Comparison of ENCODE assay signal across 8 cellular contexts in the genomic region with DNA sequence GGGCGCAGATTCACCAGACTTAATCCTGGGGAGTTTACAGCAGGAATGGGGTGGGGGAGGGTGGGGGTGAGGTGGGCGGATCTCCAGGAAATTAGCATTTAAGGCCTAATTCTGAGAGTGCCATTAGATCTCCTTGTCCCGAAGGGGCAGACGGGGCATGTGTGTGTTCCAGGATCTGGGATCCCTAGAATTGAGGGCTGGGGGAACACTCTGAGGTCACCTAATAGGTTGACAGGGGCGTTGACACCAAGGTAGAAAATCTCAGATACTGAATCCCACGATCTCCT. TPM values are rescaled to one million over a fixed set of nuclear protein-coding genes. Genes with fewer than 3 reads are reported as not detected.
DNase-seq lines count a peak whose midpoint lies in the region; ATAC-seq and TF ChIP-seq lines count a peak whose summit lies in the region.

No MANE protein-coding gene starts in this region.

- no peak for ATAC-seq in naive thymus-derived CD4-positive, alpha-beta T cell

- H3K4me1 Mint-ChIP-seq in naive thymus-derived CD4-positive, alpha-beta T cell = peaks cover 5 to 19% (median 16%) of the 10 kb centered on the region in 7 donors

- CTCF ChIA-PET in A673 (lab: Charles Lee) = interaction anchor here (1.0 to 1.6 kb wide), 3 partner anchors 9 to 16 kb away, joined by 3 to 8 read pairs (median 3); partner anchors contain the start of genes EPHB4 and SLC12A9
- CTCF ChIA-PET in naive thymus-derived CD4-positive, alpha-beta T cell (lab: Charles Lee) = interaction anchor here (1.4 kb wide), 1 partner anchor 15 kb away, joined by 8 read pairs; the partner anchor contains the start of gene SLC12A9

- H3K4me3 ChIP-seq in A673 (ENCODE audit: low read depth, low read length, poor library complexity, severe bottlenecking) = peak overlapping the region; percentile 44
- H3K4me3 ChIP-seq in HUES6 (ENCODE audit: low read depth, low read length) = peak overlapping the region; percentile 63
- H3K4me3 ChIP-seq in colonic mucosa = peak overlapping the region; percentile 37
- peak overlapping the region; percentile 57 for H3K4me3 ChIP-seq in naive thymus-derived CD4-positive, alpha-beta T cell (ENCODE audit: low read length)

- intact Hi-C loops in A673 (cut with micrococcal nuclease; ENCODE audit: unreplicated experiment) = no loop called here
- intact Hi-C loops in colonic mucosa (cut with DNase I) = no loop called here
- intact Hi-C loops in naive thymus-derived CD4-positive, alpha-beta T cell (cut with micrococcal nuclease) = loop anchor here (1.0 to 5.0 kb wide), 7 partner anchors 16 to 1332 kb away; partner anchors contain the start of genes FAM200A (in 1 of the 2), POP7 (in 1 of the 2), SLC12A9 (in 1 of the 2) and SRRT (in 1 of the 2)

- H3K9me3 ChIP-seq in A673 (ENCODE audit: low read depth, low read length, poor library complexity, severe bottlenecking) (no peaks in the 10 kb centered on the region), HUES6 (ENCODE audit: control insufficient read depth, insufficient read depth, low read depth, low read length) (no peaks in the 10 kb centered on the region), colonic mucosa (no peaks in the 10 kb centered on the region)
- H3K9me3 ChIP-seq in naive thymus-derived CD4-positive, alpha-beta T cell (ENCODE audit: control insufficient read depth in 2 of 3, low read length in 3 of 3) = no peaks in the 10 kb centered on the region

- no peaks in the 10 kb centered on the region for H3K36me3 ChIP-seq in A673 (ENCODE audit: insufficient read depth, low read length, poor library complexity, severe bottlenecking)
- no peaks in the 10 kb centered on the region for H3K36me3 ChIP-seq in HUES6 (ENCODE audit: control insufficient read depth, insufficient read depth, low read length)
- H3K36me3 ChIP-seq in colonic mucosa = no peaks in the 10 kb centered on the region
- no peaks in the 10 kb centered on the region for H3K36me3 ChIP-seq in naive thymus-derived CD4-positive, alpha-beta T cell (ENCODE audit: control insufficient read depth in 2 of 3, insufficient read depth in 3 of 3, low read length in 3 of 3)

- DNase-seq in A673 (ENCODE audit: low spot score) = no peak
- DNase-seq in colonic mucosa = no peak
- DNase-seq in naive thymus-derived CD4-positive, alpha-beta T cell = no peak
- no peak for DNase-seq in NCI-H1694 (lab: John Stamatoyannopoulos, UW)
- DNase-seq in stimulated activated CD4-positive, alpha-beta T cell treated with anti-CD3 and anti-CD28 coated beads, Interleukin-12 subunit alpha, Interleukin-12 subunit beta, amount 100 ng/mL, for 4 hours = no peak
- no peak for DNase-seq in NCI-H2081 treated with DMSO at 0.1 percent for 48 hours (lab: John Stamatoyannopoulos, UW)
- no peak for DNase-seq in NCI-H69 (lab: John Stamatoyannopoulos, UW)

- H3K9me3 Mint-ChIP-seq in naive thymus-derived CD4-positive, alpha-beta T cell = peaks cover 0 to 2% (median 0%) of the 10 kb centered on the region in 11 donors

- H3K4me3 Mint-ChIP-seq in naive thymus-derived CD4-positive, alpha-beta T cell = peak overlapping the region; percentile 80 to 90 (median 86)

- no peaks in the 10 kb centered on the region for H3K27me3 ChIP-seq in A673 (replicated peaks; ENCODE audit: insufficient read depth, low read depth, low read length, poor library complexity)
- H3K27me3 ChIP-seq in HUES6 (ENCODE audit: control insufficient read depth, insufficient read depth, low read length) = no peaks in the 10 kb centered on the region
- no peaks in the 10 kb centered on the region for H3K27me3 ChIP-seq in colonic mucosa
- no peaks in the 10 kb centered on the region for H3K27me3 ChIP-seq in naive thymus-derived CD4-positive, alpha-beta T cell (ENCODE audit: control insufficient read depth in 2 of 2, insufficient read depth in 2 of 2, low read length in 2 of 2)

- peak overlapping the region; percentile 95 for H3K9ac ChIP-seq in HUES6 (ENCODE audit: low read length)
- H3K9ac ChIP-seq in colonic mucosa (ENCODE audit: low read depth in 2 of 2, low read length in 2 of 2) = peak overlapping the region; percentile 74 to 81

- no peak for TF ChIP-seq CTCF in A673 (conservative IDR thresholded peaks at IDR 0.05; ENCODE audit: low read depth, low read length)
- no peak for TF ChIP-seq CTCF in colonic mucosa (IDR thresholded peaks at IDR 0.05)

- H3K27me3 Mint-ChIP-seq in naive thymus-derived CD4-positive, alpha-beta T cell = peaks cover 0 to under 1% (median 0%) of the 10 kb centered on the region in 5 donors

- H3K36me3 Mint-ChIP-seq in naive thymus-derived CD4-positive, alpha-beta T cell = no peaks in the 10 kb centered on the region

- H3K4me1 ChIP-seq in A673 (ENCODE audit: insufficient read depth, low read length, poor library complexity, severe bottlenecking) (peaks cover 17% of the 10 kb centered on the region), HUES6 (ENCODE audit: control insufficient read depth, insufficient read depth, low read length) (peaks cover 20% of the 10 kb centered on the region), colonic mucosa (peaks cover 3% of the 10 kb centered on the region)
- H3K4me1 ChIP-seq in naive thymus-derived CD4-positive, alpha-beta T cell (ENCODE audit: control insufficient read depth in 2 of 2, insufficient read depth in 2 of 2, low read length in 2 of 2) = no peaks in the 10 kb centered on the region

- H3K27ac Mint-ChIP-seq in naive thymus-derived CD4-positive, alpha-beta T cell = peak overlapping the region in 7 of 9 donors; percentile 56 to 92 (median 77)

- no TSS peak for BruUV-seq in A673 (replicated peaks; lab: Mats Ljungman, UMichigan)

- POLR2A ChIA-PET in A673 (lab: Charles Lee; ENCODE audit: low non-redundant PET) = no interaction called here
- POLR2A ChIA-PET in naive thymus-derived CD4-positive, alpha-beta T cell (lab: Charles Lee) = no interaction called here

- peak overlapping the region; percentile 97 for H3K27ac ChIP-seq in A673 (ENCODE audit: low read depth, low read length, poor library complexity, severe bottlenecking)
- H3K27ac ChIP-seq in HUES6 (ENCODE audit: low read depth, low read length) = peak overlapping the region; percentile 96
- peak overlapping the region; percentile 73 for H3K27ac ChIP-seq in colonic mucosa
- H3K27ac ChIP-seq in naive thymus-derived CD4-positive, alpha-beta T cell (ENCODE audit: low read depth, low read length) = peak overlapping the region; percentile 59

RNA-seq across cellular contexts. Expression of gene EPHB4, which starts 9.4 kb away (rescaled TPM):
- total RNA-seq in A673 (2021) (90.4 and 92.6 TPM in 2 replicates), colonic mucosa (10 to 100 TPM; 43.1 to 75.9 TPM)
- total RNA-seq in naive thymus-derived CD4-positive, alpha-beta T cell = 10 to 100 TPM in 1 of 5 experiments, 1 to 10 TPM in 4; 1.9 to 13.2 (median 7.9) TPM
- under 1 TPM in 1 of 2 donors, not detected in 1; 0.23 TPM for polyA plus RNA-seq in naive thymus-derived CD4-positive, alpha-beta T cell

RNA-seq across cellular contexts. Expression of gene SLC12A9, which starts 15.8 kb away (rescaled TPM):
- 23.8 and 26.1 TPM in 2 replicates for total RNA-seq in A673 (2021)
- total RNA-seq in colonic mucosa = 10 to 100 TPM; 24.1 to 35.9 TPM
- 10 to 100 TPM; 50.4 to 78.6 (median 62.7) TPM for total RNA-seq in naive thymus-derived CD4-positive, alpha-beta T cell
- 1 to 10 TPM; 5.0 to 7.8 TPM for polyA plus RNA-seq in naive thymus-derived CD4-positive, alpha-beta T cell

RNA-seq across cellular contexts. Expression of gene TRIP6, which starts 30.4 kb away (rescaled TPM):
- total RNA-seq in A673 (2021) (114 and 140 TPM in 2 replicates), colonic mucosa (10 to 100 TPM; 34.8 to 40.2 TPM)
- 10 to 100 TPM in 4 of 5 experiments, 1 to 10 TPM in 1; 8.0 to 28.1 (median 10.4) TPM for total RNA-seq in naive thymus-derived CD4-positive, alpha-beta T cell
- polyA plus RNA-seq in naive thymus-derived CD4-positive, alpha-beta T cell = 1 to 10 TPM; 3.4 to 3.9 TPM

RNA-seq across cellular contexts. Expression of gene SRRT, which starts 38.1 kb away (rescaled TPM):
- total RNA-seq in A673 (2021) (257 and 277 TPM in 2 replicates), colonic mucosa (100 to 1,000 TPM; 114 to 204 TPM)
- 100 to 1,000 TPM; 212 to 271 (median 261) TPM for total RNA-seq in naive thymus-derived CD4-positive, alpha-beta T cell
- 10 to 100 TPM; 43.6 to 64.4 TPM for polyA plus RNA-seq in naive thymus-derived CD4-positive, alpha-beta T cell

RNA-seq across cellular contexts. Expression of gene UFSP1, which starts 52.8 kb away (rescaled TPM):
- 4.7 and 5.0 TPM in 2 replicates for total RNA-seq in A673 (2021)
- 1 to 10 TPM; 2.1 to 4.4 TPM for total RNA-seq in colonic mucosa
- total RNA-seq in naive thymus-derived CD4-positive, alpha-beta T cell = 10 to 100 TPM in 1 of 5 experiments, 1 to 10 TPM in 4; 2.1 to 11.1 (median 3.5) TPM
- polyA plus RNA-seq in naive thymus-derived CD4-positive, alpha-beta T cell = 1 to 10 TPM in 1 of 2 donors, under 1 TPM in 1; 0.99 to 1.9 TPM

Comparison
In these comparisons a context has a peak if more than half of its experiments do, and no peak if none do; other contexts are left out.
1. intact Hi-C loops: an anchor here in naive thymus-derived CD4-positive, alpha-beta T cell (1.0 to 5.0 kb wide); none called in A673 and colonic mucosa.